1 cellular context compared by ENCODE assay signal in the genomic region with DNA sequence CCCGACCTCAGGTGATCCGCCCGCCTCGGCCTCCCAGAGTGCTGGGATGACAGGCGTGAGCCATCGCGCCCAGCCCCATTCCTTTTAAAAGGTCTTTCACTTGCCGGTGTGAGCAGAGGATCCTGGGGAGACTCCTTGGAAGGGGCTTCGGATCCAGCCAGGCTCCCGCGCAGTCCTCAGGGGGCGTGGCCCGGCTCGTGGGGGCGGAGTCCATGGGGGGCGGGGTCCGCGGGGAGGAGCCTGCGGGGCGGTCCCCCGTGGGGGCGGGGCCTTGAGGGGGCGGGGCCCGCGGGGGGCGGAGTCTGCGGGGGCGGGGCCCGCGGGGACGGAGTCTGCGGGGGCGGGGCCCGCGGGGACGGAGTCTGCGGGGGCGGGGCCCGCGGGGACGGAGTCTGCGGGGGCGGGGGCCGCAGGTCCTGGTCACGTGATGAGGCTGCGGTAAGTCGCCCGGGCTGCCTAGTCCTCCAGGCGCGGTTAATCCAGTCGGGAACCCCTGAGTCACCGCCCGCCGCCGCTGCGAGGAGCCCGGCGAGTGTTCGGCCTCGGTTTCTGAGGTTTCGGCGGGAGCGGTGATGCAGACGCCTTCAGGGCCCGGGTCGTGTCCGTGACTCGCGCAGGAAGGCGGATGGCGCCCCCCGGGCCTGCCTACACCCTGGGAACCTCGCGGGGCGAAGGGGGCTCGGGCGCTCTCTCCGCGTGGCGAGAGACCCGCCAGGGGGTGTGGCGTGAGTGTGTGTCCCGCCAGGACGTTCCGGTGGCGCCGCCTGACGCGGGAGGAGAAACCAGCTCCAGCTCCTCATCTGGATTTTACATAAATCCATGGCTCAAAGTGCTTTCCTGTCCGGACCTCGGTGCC.
TF ChIP-seq lines count a peak whose summit lies in the region.

No MANE protein-coding gene starts in this region.

TF ChIP-seq in HEK293, 187 proteins besides CTCF, POLR2A, EP300 and RAD21 (continued from another document and continues in another):
- TF ChIP-seq ZNF398 (tag by site-specific recombination; IDR thresholded peaks at IDR 0.05): no peak
- no peak for TF ChIP-seq YY2 (tag by site-specific recombination; IDR thresholded peaks at IDR 0.05)
- TF ChIP-seq ZNF791 (tag by site-specific recombination; IDR thresholded peaks at IDR 0.05): no peak
- no peak for TF ChIP-seq WT1 (tag by site-specific recombination; IDR thresholded peaks at IDR 0.05)
- TF ChIP-seq ZNF529 (tag by site-specific recombination; IDR thresholded peaks at IDR 0.05; ENCODE audit: insufficient replicate concordance): no peak
- TF ChIP-seq ZNF311 (tag by site-specific recombination; IDR thresholded peaks at IDR 0.05; ENCODE audit: borderline replicate concordance): no peak
- TF ChIP-seq, protein P1, sequence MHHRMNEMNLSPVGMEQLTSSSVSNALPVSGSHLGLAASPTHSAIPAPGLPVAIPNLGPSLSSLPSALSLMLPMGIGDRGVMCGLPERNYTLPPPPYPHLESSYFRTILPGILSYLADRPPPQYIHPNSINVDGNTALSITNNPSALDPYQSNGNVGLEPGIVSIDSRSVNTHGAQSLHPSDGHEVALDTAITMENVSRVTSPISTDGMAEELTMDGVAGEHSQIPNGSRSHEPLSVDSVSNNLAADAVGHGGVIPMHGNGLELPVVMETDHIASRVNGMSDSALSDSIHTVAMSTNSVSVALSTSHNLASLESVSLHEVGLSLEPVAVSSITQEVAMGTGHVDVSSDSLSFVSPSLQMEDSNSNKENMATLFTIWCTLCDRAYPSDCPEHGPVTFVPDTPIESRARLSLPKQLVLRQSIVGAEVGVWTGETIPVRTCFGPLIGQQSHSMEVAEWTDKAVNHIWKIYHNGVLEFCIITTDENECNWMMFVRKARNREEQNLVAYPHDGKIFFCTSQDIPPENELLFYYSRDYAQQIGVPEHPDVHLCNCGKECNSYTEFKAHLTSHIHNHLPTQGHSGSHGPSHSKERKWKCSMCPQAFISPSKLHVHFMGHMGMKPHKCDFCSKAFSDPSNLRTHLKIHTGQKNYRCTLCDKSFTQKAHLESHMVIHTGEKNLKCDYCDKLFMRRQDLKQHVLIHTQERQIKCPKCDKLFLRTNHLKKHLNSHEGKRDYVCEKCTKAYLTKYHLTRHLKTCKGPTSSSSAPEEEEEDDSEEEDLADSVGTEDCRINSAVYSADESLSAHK (tag by site-specific recombination; IDR thresholded peaks at IDR 0.05): no peak
- TF ChIP-seq, protein P2, sequence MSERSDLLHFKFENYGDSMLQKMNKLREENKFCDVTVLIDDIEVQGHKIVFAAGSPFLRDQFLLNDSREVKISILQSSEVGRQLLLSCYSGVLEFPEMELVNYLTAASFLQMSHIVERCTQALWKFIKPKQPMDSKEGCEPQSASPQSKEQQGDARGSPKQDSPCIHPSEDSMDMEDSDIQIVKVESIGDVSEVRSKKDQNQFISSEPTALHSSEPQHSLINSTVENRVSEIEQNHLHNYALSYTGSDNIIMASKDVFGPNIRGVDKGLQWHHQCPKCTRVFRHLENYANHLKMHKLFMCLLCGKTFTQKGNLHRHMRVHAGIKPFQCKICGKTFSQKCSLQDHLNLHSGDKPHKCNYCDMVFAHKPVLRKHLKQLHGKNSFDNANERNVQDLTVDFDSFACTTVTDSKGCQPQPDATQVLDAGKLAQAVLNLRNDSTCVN (tag by site-specific recombination; optimal IDR thresholded peaks at IDR 0.05): peak; percentile 26
- peak; percentile 30; the same call in 1 of the 2 replicates for TF ChIP-seq ZNF600 (tag by site-specific recombination; IDR thresholded peaks at IDR 0.05)
- no peak for TF ChIP-seq REST (tag by site-specific recombination; IDR thresholded peaks at IDR 0.05)
- TF ChIP-seq ZEB2 (tag by site-specific recombination; IDR thresholded peaks at IDR 0.05): peak; percentile 53; the same call in 1 of the 2 replicates
- TF ChIP-seq ZNF510 (tag by site-specific recombination; IDR thresholded peaks at IDR 0.05; ENCODE audit: insufficient replicate concordance): no peak
- no peak for TF ChIP-seq ZNF830 (tag by site-specific recombination; IDR thresholded peaks at IDR 0.05; ENCODE audit: low read depth)
- no peak for TF ChIP-seq SCRT1 (tag by site-specific recombination; IDR thresholded peaks at IDR 0.05; ENCODE audit: borderline replicate concordance)
- TF ChIP-seq ZNF23 (tag by site-specific recombination; IDR thresholded peaks at IDR 0.05; ENCODE audit: borderline replicate concordance): no peak
- TF ChIP-seq, protein P3, sequence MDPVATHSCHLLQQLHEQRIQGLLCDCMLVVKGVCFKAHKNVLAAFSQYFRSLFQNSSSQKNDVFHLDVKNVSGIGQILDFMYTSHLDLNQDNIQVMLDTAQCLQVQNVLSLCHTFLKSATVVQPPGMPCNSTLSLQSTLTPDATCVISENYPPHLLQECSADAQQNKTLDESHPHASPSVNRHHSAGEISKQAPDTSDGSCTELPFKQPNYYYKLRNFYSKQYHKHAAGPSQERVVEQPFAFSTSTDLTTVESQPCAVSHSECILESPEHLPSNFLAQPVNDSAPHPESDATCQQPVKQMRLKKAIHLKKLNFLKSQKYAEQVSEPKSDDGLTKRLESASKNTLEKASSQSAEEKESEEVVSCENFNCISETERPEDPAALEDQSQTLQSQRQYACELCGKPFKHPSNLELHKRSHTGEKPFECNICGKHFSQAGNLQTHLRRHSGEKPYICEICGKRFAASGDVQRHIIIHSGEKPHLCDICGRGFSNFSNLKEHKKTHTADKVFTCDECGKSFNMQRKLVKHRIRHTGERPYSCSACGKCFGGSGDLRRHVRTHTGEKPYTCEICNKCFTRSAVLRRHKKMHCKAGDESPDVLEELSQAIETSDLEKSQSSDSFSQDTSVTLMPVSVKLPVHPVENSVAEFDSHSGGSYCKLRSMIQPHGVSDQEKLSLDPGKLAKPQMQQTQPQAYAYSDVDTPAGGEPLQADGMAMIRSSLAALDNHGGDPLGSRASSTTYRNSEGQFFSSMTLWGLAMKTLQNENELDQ (tag by site-specific recombination; IDR thresholded peaks at IDR 0.05; ENCODE audit: low read depth): no peak
- TF ChIP-seq ZNF16 (tag by site-specific recombination; IDR thresholded peaks at IDR 0.05; ENCODE audit: low read depth): no peak
- no peak for TF ChIP-seq ZNF521 (tag by site-specific recombination; IDR thresholded peaks at IDR 0.05)
- TF ChIP-seq ZNF645 (tag by site-specific recombination; IDR thresholded peaks at IDR 0.05): no peak
- TF ChIP-seq ZBTB1 (tag by site-specific recombination; IDR thresholded peaks at IDR 0.05): no peak
- TF ChIP-seq MEIS1 (CRISPR knock-in tag; IDR thresholded peaks at IDR 0.05; ENCODE audit: borderline replicate concordance): no peak
- TF ChIP-seq ZNF560 (tag by site-specific recombination; IDR thresholded peaks at IDR 0.05; ENCODE audit: borderline replicate concordance): no peak
- 0 out of 2 replicates have a peak, but pooled peaks have one; percentile 27 for TF ChIP-seq ZNF629 (tag by site-specific recombination; IDR thresholded peaks at IDR 0.05)
- TF ChIP-seq MZF1 (tag by site-specific recombination; IDR thresholded peaks at IDR 0.05; ENCODE audit: borderline replicate concordance): no peak
- TF ChIP-seq HOXD13 (CRISPR knock-in tag; IDR thresholded peaks at IDR 0.05; ENCODE audit: borderline replicate concordance): no peak
- TF ChIP-seq GLI2 (tag by site-specific recombination; IDR thresholded peaks at IDR 0.05; ENCODE audit: borderline replicate concordance, low read depth): no peak
- TF ChIP-seq BCL11B (tag by site-specific recombination; IDR thresholded peaks at IDR 0.05; ENCODE audit: low read depth): no peak
- TF ChIP-seq ZNF416 (tag by site-specific recombination; IDR thresholded peaks at IDR 0.05): no peak
- TF ChIP-seq ZNF707 (tag by site-specific recombination; IDR thresholded peaks at IDR 0.05): no peak
- TF ChIP-seq ZNF280D (tag by site-specific recombination; IDR thresholded peaks at IDR 0.05): no peak
